Comparison of ENCODE assay signal across 1 cellular context in genomic region chr1:2391034-2391384, GRCh38.
TF ChIP-seq lines count a peak whose summit lies in the region.

No MANE protein-coding gene starts in this region.

TF ChIP-seq in IMR-90, 13 proteins besides CTCF, POLR2A, EP300 and RAD21 (continued from another document):
- no peak for TF ChIP-seq NFE2L2 (IDR thresholded peaks at IDR 0.05; ENCODE audit: low read depth, low read length)
- TF ChIP-seq FOS (IDR thresholded peaks at IDR 0.05; ENCODE audit: low read depth, low read length), result no peak
- no peak for TF ChIP-seq RFX5 (IDR thresholded peaks at IDR 0.05; ENCODE audit: low read depth, low read length)
- no peak for TF ChIP-seq MAZ (IDR thresholded peaks at IDR 0.05; ENCODE audit: borderline replicate concordance, low read depth, low read length)
- no peak for TF ChIP-seq SMC3 (IDR thresholded peaks at IDR 0.05; ENCODE audit: low read depth, low read length)
TF ChIP-seq in IMR-90: peak in this region for 0.
